8 cellular contexts compared by ENCODE assay signal in the genomic region with DNA sequence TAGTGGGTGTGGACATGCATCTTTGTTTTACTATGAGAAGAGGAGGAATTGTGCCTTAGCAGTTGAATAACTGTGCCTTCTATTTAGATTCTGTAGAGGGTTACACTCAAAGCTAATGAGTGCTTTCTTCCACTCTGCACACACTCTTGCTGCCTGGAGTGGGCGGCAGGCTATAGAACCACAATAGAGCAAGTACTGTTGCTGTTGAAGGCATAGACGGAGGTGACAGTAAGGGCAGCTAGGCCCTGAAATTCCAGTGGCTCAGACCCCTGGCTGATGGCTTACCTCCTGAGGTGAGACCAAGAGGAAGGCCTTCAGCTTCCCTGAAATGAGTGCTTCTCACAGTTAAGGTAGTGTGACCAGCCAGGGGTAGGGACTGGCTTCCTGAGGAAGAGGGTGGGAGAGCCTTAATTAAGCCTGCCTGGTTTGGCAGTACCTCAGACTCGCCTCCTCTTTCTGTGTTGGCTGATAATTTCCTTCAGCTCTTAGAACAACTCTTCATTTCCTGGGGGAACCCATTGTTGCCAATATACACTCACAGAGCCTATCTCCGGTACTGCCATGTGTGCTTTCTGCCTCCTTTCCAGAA. TPM values are rescaled to one million over a fixed set of nuclear protein-coding genes. Genes with fewer than 3 reads are reported as not detected.
A peak's percentile ranks its signal among the peaks of the same experiment; 100 is the strongest.
DNase-seq lines count a peak whose midpoint lies in the region; ATAC-seq and TF ChIP-seq lines count a peak whose summit lies in the region.

No MANE protein-coding gene starts in this region.

- intact Hi-C loops in activated B cell treated with CpG ODN at 0.5 μM for 24 hours (cut with micrococcal nuclease): loop anchor here (5.0 kb wide), 1 partner anchor 34 kb away; no protein-coding TSS in a partner anchor

- peaks cover 25% of the 10 kb centered on the region for H3K36me3 Mint-ChIP-seq in activated B cell treated with CpG ODN at 0.5 μM for 24 hours (ENCODE audit: low read depth)

- TF ChIP-seq CTCF in activated B cell treated with CpG ODN at 0.5 μM for 24 hours (IDR thresholded peaks at IDR 0.05) (no peak), cardiac muscle cell (IDR thresholded peaks at IDR 0.05; ENCODE audit: low read depth, low read length) (no peak), GM13977 (IDR thresholded peaks at IDR 0.05; ENCODE audit: extremely low read depth, insufficient read depth, missing control alignments) (no peak), GM13976 (IDR thresholded peaks at IDR 0.05; ENCODE audit: borderline replicate concordance, control extremely low read depth, extremely low read depth, insufficient read depth, missing control alignments) (no peak), foreskin keratinocyte (conservative IDR thresholded peaks at IDR 0.05) (no peak)

- CTCF ChIA-PET in activated B cell treated with CpG ODN at 0.5 μM for 24 hours (lab: Charles Lee): interaction anchor here (0.9 to 2.0 kb wide), 3 partner anchors 9 to 91 kb away, joined by 3 to 5 read pairs (median 5); no protein-coding TSS in a partner anchor

- no peaks in the 10 kb centered on the region for H3K36me3 ChIP-seq in cardiac muscle cell

- H3K27ac ChIP-seq in cardiac muscle cell: peak overlapping the region; percentile 70
- H3K27ac ChIP-seq in foreskin keratinocyte: no peak overlapping the region

- DNase-seq in activated B cell treated with CpG ODN at 0.5 μM for 24 hours (no peak), cardiac muscle cell (ENCODE audit: low read depth in 1 of 2, low spot score in 1 of 2) (no peak), GM13977 (ENCODE audit: low spot score) (no peak), GM13976 (ENCODE audit: low spot score) (no peak), foreskin keratinocyte (no peak), NCI-H524 (lab: John Stamatoyannopoulos, UW) (no peak)
- peak; percentile 47 to 50 for DNase-seq in stimulated activated CD8-positive, alpha-beta memory T cell treated with anti-CD3 and anti-CD28 coated beads, Interleukin-7, amount 100 ng/mL, for 4 hours (ENCODE audit: low read depth in 2 of 2)

- H3K4me1 Mint-ChIP-seq in activated B cell treated with CpG ODN at 0.5 μM for 24 hours: peaks cover 96% of the 10 kb centered on the region

- POLR2A ChIA-PET in activated B cell treated with CpG ODN at 0.5 μM for 24 hours (lab: Charles Lee): interaction anchor here (0.8 to 2.6 kb wide), 6 partner anchors 11 to 25 kb away, joined by 3 to 17 read pairs (median 5); partner anchors contain the start of gene SUSD6

- peak overlapping the region; percentile 39 for H3K4me3 Mint-ChIP-seq in activated B cell treated with CpG ODN at 0.5 μM for 24 hours

- H3K4me1 ChIP-seq in cardiac muscle cell (ENCODE audit: low read depth): peaks cover 63% of the 10 kb centered on the region
- peaks cover 13% of the 10 kb centered on the region for H3K4me1 ChIP-seq in foreskin keratinocyte

- peak overlapping the region; percentile 92 for H3K27ac Mint-ChIP-seq in activated B cell treated with CpG ODN at 0.5 μM for 24 hours

- no peak overlapping the region for H3K4me3 ChIP-seq in cardiac muscle cell

- H3K27me3 ChIP-seq in cardiac muscle cell (no peaks in the 10 kb centered on the region), foreskin keratinocyte (no peaks in the 10 kb centered on the region)

- H3K9me3 Mint-ChIP-seq in activated B cell treated with CpG ODN at 0.5 μM for 24 hours: peaks cover 3% of the 10 kb centered on the region

- ATAC-seq in HG02642 (IDR thresholded peaks at IDR 0.05; ENCODE audit: poor library complexity, unreplicated experiment) (peak; percentile 36), activated B cell treated with CpG ODN at 0.5 μM for 24 hours (ENCODE audit: low read depth) (peak; percentile 20), foreskin keratinocyte (no peak)

- H3K27me3 Mint-ChIP-seq in activated B cell treated with CpG ODN at 0.5 μM for 24 hours: no peaks in the 10 kb centered on the region

- in situ Hi-C loops in GM13977 (cut with MboI; ENCODE audit: low pct_unique_long_range_greater_than_20kb, low sequenced_read_pairs, unreplicated experiment): no loop called here
- in situ Hi-C loops in GM13976 (cut with MboI; ENCODE audit: low sequenced_read_pairs, unreplicated experiment): no loop called here

- no peaks in the 10 kb centered on the region for H3K9me3 ChIP-seq in cardiac muscle cell (ENCODE audit: low read depth)

RNA-seq across cellular contexts. Expression of gene SUSD6, which starts 24.7 kb away (rescaled TPM):
- total RNA-seq in activated B cell treated with CpG ODN at 0.5 μM for 24 hours (63.5 and 67.1 TPM in 2 replicates), cardiac muscle cell (12.1 and 14.7 TPM in 2 replicates), foreskin keratinocyte (14.5 and 17.4 TPM in 2 replicates)
- polyA plus RNA-seq in cardiac muscle cell (8.7 TPM in 2 replicates), foreskin keratinocyte (5.4 and 5.9 TPM in 2 replicates)

Comparison
In these comparisons a context has a peak if more than half of its experiments do, and no peak if none do; other contexts are left out.
1. DNase-seq: peak in stimulated activated CD8-positive, alpha-beta memory T cell treated with anti-CD3 and anti-CD28 coated beads, Interleukin-7, amount 100 ng/mL, for 4 hours (2 of 2); none in activated B cell treated with CpG ODN at 0.5 μM for 24 hours (single experiment), cardiac muscle cell (0 of 2), GM13977 (single experiment), GM13976 (single experiment), foreskin keratinocyte (0 of 2) and NCI-H524 (0 of 2).